ENCODE assay signal across 8 cellular contexts in genomic region chrX:120629667-120630537, GRCh38. TPM values are rescaled to one million over a fixed set of nuclear protein-coding genes. Genes with fewer than 3 reads are reported as not detected.
DNase-seq lines count a peak whose midpoint lies in the region; ATAC-seq and TF ChIP-seq lines count a peak whose summit lies in the region.

C1GALT1C1 (minus strand) TSS chrX:120630054; CDS start chrX:120627166, 2,888 bp downstream.

- no peaks in the 10 kb centered on the region for H3K27me3 ChIP-seq in prostate gland (replicated peaks; ENCODE audit: insufficient read depth)

- no peaks in the 10 kb centered on the region for H3K9me3 ChIP-seq in prostate gland

- H3K4me1 Mint-ChIP-seq in T-helper 1 cell treated with Interleukin-12 subunit alpha and Interleukin-12 subunit beta and Interleukin-4 antibody, amounts not matched to agents 30 μg/mL and 1 μg/mL, for 36 hours (ENCODE audit: low read depth): peaks cover 14% of the 10 kb centered on the region

- peak within 1 kb of the TSS; percentile 100 for H3K27ac Mint-ChIP-seq in T-helper 1 cell treated with Interleukin-12 subunit alpha and Interleukin-12 subunit beta and Interleukin-4 antibody, amounts not matched to agents 30 μg/mL and 1 μg/mL, for 36 hours

- 2% methylated on average over 34 of the region's 68 CpGs for WGBS in prostate gland
- WGBS in urinary bladder: under 1% methylated on average over 67 of the region's 68 CpGs

- H3K4me1 ChIP-seq in prostate gland (replicated peaks): no peaks in the 10 kb centered on the region
- no peaks in the 10 kb centered on the region for H3K4me1 ChIP-seq in urinary bladder (ENCODE audit: insufficient read depth)

- TF ChIP-seq POLR2A in prostate gland (IDR thresholded peaks at IDR 0.05): peak; percentile 17

- H3K27me3 Mint-ChIP-seq in T-helper 1 cell treated with Interleukin-12 subunit alpha and Interleukin-12 subunit beta and Interleukin-4 antibody, amounts not matched to agents 30 μg/mL and 1 μg/mL, for 36 hours (ENCODE audit: low read depth): no peaks in the 10 kb centered on the region

- peak; percentile 93 for ATAC-seq in HG02884 (IDR thresholded peaks at IDR 0.05; ENCODE audit: unreplicated experiment)
- peak; percentile 99 for ATAC-seq in left ventricle myocardium superior

- TF ChIP-seq CTCF in GM13977 (IDR thresholded peaks at IDR 0.05; ENCODE audit: extremely low read depth, insufficient read depth, missing control alignments): no peak
- no peak for TF ChIP-seq CTCF in prostate gland (IDR thresholded peaks at IDR 0.05)

- H3K4me3 ChIP-seq in prostate gland: peak within 1 kb of the TSS; percentile 42 to 48
- H3K4me3 ChIP-seq in urinary bladder (ENCODE audit: low read depth, low read length): peak within 1 kb of the TSS; percentile 82

- intact Hi-C loops in left ventricle myocardium superior (cut with micrococcal nuclease) (no loop called here), prostate gland (cut with DNase I) (loop anchor here (2.0 to 5.0 kb wide), 2 partner anchors 25 to 37 kb away; partner anchors contain the start of gene MCTS1)

- in situ Hi-C loops in GM13977 (cut with MboI; ENCODE audit: low pct_unique_long_range_greater_than_20kb, low sequenced_read_pairs, unreplicated experiment): no loop called here

- H3K36me3 ChIP-seq in prostate gland (no peaks in the 10 kb centered on the region), urinary bladder (ENCODE audit: insufficient read depth) (no peaks in the 10 kb centered on the region)

- H3K27ac ChIP-seq in prostate gland (peak within 1 kb of the TSS; percentile 81 to 82), urinary bladder (ENCODE audit: low read depth) (peak within 1 kb of the TSS; percentile 80)

- no peaks in the 10 kb centered on the region for H3K9me3 Mint-ChIP-seq in T-helper 1 cell treated with Interleukin-12 subunit alpha and Interleukin-12 subunit beta and Interleukin-4 antibody, amounts not matched to agents 30 μg/mL and 1 μg/mL, for 36 hours

- H3K4me3 Mint-ChIP-seq in T-helper 1 cell treated with Interleukin-12 subunit alpha and Interleukin-12 subunit beta and Interleukin-4 antibody, amounts not matched to agents 30 μg/mL and 1 μg/mL, for 36 hours: peak within 1 kb of the TSS; percentile 100

- peaks cover 8% of the 10 kb centered on the region for H3K36me3 Mint-ChIP-seq in T-helper 1 cell treated with Interleukin-12 subunit alpha and Interleukin-12 subunit beta and Interleukin-4 antibody, amounts not matched to agents 30 μg/mL and 1 μg/mL, for 36 hours (ENCODE audit: low read depth)

- DNase-seq in GM13977 (ENCODE audit: low spot score): peak; percentile 79
- peak; percentile 98 for DNase-seq in NCI-H1694 (lab: John Stamatoyannopoulos, UW)
- peak in 55 of 56 donors; percentile 12 to 92 (median 77) for DNase-seq in amygdala (lab: John Stamatoyannopoulos, UW)
- peak; percentile 95 for DNase-seq in left ventricle myocardium superior
- DNase-seq in prostate gland (ENCODE audit: low spot score): peak; percentile 82

RNA-seq across cellular contexts. Expression of gene C1GALT1C1, which starts in this region (rescaled TPM):
- total RNA-seq in left ventricle myocardium superior (16.0 TPM), prostate gland (10 to 100 TPM; 24.4 to 33.7 TPM), urinary bladder (37.1 TPM)
- polyA plus RNA-seq in urinary bladder: 20.9 TPM

Comparison
In these comparisons a context has a peak if more than half of its experiments do, and no peak if none do; other contexts are left out.
1. Peak in every context shown above with its lines: DNase-seq, ATAC-seq, H3K4me3 ChIP-seq and H3K27ac ChIP-seq.